ENCODE assay signal across 18 cellular contexts in genomic region chr10:117960345-117960744, GRCh38.
"Had no signal": no experiment of that assay in that cellular context is flagged by ENCODE, and none has a peak within 500 bp of the region (broad histone marks: within the 10 kb centered on the region; RNA-seq: fewer than 3 reads in every experiment).

No MANE protein-coding gene starts in this region.

- DNase-seq: activated CD4-positive, alpha-beta memory T cell treated with anti-CD3 and anti-CD28 coated beads, Interleukin-2, amount 10 ng/mL, durations not matched to agents 7 days and 5 days; activated CD4-positive, alpha-beta T cell treated with anti-CD3 and anti-CD28 coated beads for 1 hour; activated CD8-positive, alpha-beta memory T cell treated with anti-CD3 and anti-CD28 coated beads, Interleukin-2, amount 50 U/mL, for 48 hours; activated naive CD8-positive, alpha-beta T cell treated with anti-CD3 and anti-CD28 coated beads, Interleukin-2, amount 10 ng/mL, durations not matched to agents 7 days and 5 days; aorta; central memory CD4-positive, alpha-beta T cell; cortex of kidney; effector CD8-positive, alpha-beta T cell; glutamatergic neuron; left lung; mesendoderm; nephron progenitor cell; psoas muscle; stimulated activated CD4-positive, alpha-beta T cell treated with anti-CD3 and anti-CD28 coated beads, Interleukin-15, amount 100 ng/mL, for 24 hours; stimulated activated CD4-positive, alpha-beta T cell treated with anti-CD3 and anti-CD28 coated beads, Interleukin-4, amount 100 ng/mL, for 24 hours; thyroid gland had no signal

- H3K27ac ChIP-seq: epithelial cell of prostate, left lung, psoas muscle, thyroid gland, vagina had no signal

- H3K4me3 ChIP-seq: left lung, psoas muscle, thyroid gland, vagina had no signal

- ATAC-seq: left lung, psoas muscle had no signal

- H3K27me3 ChIP-seq: left lung, thyroid gland, vagina had no signal

- H3K36me3 ChIP-seq: left lung, thyroid gland, vagina had no signal

- H3K4me1 ChIP-seq: left lung, psoas muscle, vagina had no signal

- H3K9me3 ChIP-seq: left lung, psoas muscle, thyroid gland, vagina had no signal
